ENCODE assay signal across 8 cellular contexts in genomic region chr4:20395160-20395773, GRCh38.
DNase-seq lines count a peak whose midpoint lies in the region; TF ChIP-seq lines count a peak whose summit lies in the region.

No MANE protein-coding gene starts in this region.

- H3K4me3 Mint-ChIP-seq in activated naive CD4-positive, alpha-beta T cell treated with anti-CD3 and anti-CD28 coated beads, Interleukin-2, amount 10 ng/mL, durations not matched to agents 7 days and 5 days, result no peak overlapping the region

- CTCF ChIA-PET in activated naive CD4-positive, alpha-beta T cell treated with anti-CD3 and anti-CD28 coated beads, Interleukin-2, amount 10 ng/mL, durations not matched to agents 7 days and 5 days (lab: Charles Lee), result interaction anchor here (0.6 to 1.5 kb wide), 6 partner anchors 10 to 290 kb away, joined by 3 to 4 read pairs (median 4); no protein-coding TSS in a partner anchor

- peak; percentile 72 for TF ChIP-seq CTCF in HFF-Myc (IDR thresholded peaks at IDR 0.05; ENCODE audit: low read depth, low read length, missing control alignments)

- H3K36me3 Mint-ChIP-seq in activated naive CD4-positive, alpha-beta T cell treated with anti-CD3 and anti-CD28 coated beads, Interleukin-2, amount 10 ng/mL, durations not matched to agents 7 days and 5 days, result no peaks in the 10 kb centered on the region

- DNase-seq in activated effector memory CD4-positive, alpha-beta T cell treated with anti-CD3 and anti-CD28 coated beads, Interleukin-2, amount 50 U/mL, for 16 hours, result peak; percentile 63
- DNase-seq in activated effector memory CD4-positive, alpha-beta T cell treated with Interleukin-2 at 50 U/mL for 16 hours, result no peak
- DNase-seq in HFF-Myc (ENCODE audit: extremely low read depth, low read depth) (peak; percentile 12), NCI-H187 (lab: John Stamatoyannopoulos, UW) (peak; percentile 33 to 54), kidney tubule cell (ENCODE audit: low spot score) (peak; percentile 53), T-helper 9 cell (no peak)
- peak; percentile 35 for DNase-seq in activated naive CD4-positive, alpha-beta T cell treated with anti-CD3 and anti-CD28 coated beads, Interleukin-2, amount 10 ng/mL, durations not matched to agents 7 days and 5 days
- no peak for DNase-seq in activated CD8-positive, alpha-beta memory T cell treated with anti-CD3 and anti-CD28 coated beads for 24 hours

- H3K9me3 Mint-ChIP-seq in activated naive CD4-positive, alpha-beta T cell treated with anti-CD3 and anti-CD28 coated beads, Interleukin-2, amount 10 ng/mL, durations not matched to agents 7 days and 5 days, result no peaks in the 10 kb centered on the region

- no peaks in the 10 kb centered on the region for H3K4me1 Mint-ChIP-seq in activated naive CD4-positive, alpha-beta T cell treated with anti-CD3 and anti-CD28 coated beads, Interleukin-2, amount 10 ng/mL, durations not matched to agents 7 days and 5 days

- H3K27ac Mint-ChIP-seq in activated naive CD4-positive, alpha-beta T cell treated with anti-CD3 and anti-CD28 coated beads, Interleukin-2, amount 10 ng/mL, durations not matched to agents 7 days and 5 days, result no peak overlapping the region

- H3K4me3 ChIP-seq in HFF-Myc (replicated peaks; ENCODE audit: low read depth, low read length), result no peak overlapping the region

- H3K27me3 Mint-ChIP-seq in activated naive CD4-positive, alpha-beta T cell treated with anti-CD3 and anti-CD28 coated beads, Interleukin-2, amount 10 ng/mL, durations not matched to agents 7 days and 5 days, result peaks cover 3% of the 10 kb centered on the region

Comparison
In these comparisons a context has a peak if more than half of its experiments do, and no peak if none do; other contexts are left out.
1. DNase-seq: peak in activated effector memory CD4-positive, alpha-beta T cell treated with anti-CD3 and anti-CD28 coated beads, Interleukin-2, amount 50 U/mL, for 16 hours (single experiment), HFF-Myc (single experiment), NCI-H187 (2 of 2), activated naive CD4-positive, alpha-beta T cell treated with anti-CD3 and anti-CD28 coated beads, Interleukin-2, amount 10 ng/mL, durations not matched to agents 7 days and 5 days (single experiment) and kidney tubule cell (single experiment); none in activated effector memory CD4-positive, alpha-beta T cell treated with Interleukin-2 at 50 U/mL for 16 hours (single experiment), T-helper 9 cell (single experiment) and activated CD8-positive, alpha-beta memory T cell treated with anti-CD3 and anti-CD28 coated beads for 24 hours (single experiment).